15 cellular contexts compared by ENCODE assay signal in genomic region chr3:11629716-11630115, GRCh38. TPM values are rescaled to one million over a fixed set of nuclear protein-coding genes. Genes with fewer than 3 reads are reported as not detected.
DNase-seq lines count a peak whose midpoint lies in the region; ATAC-seq, FAIRE-seq and TF ChIP-seq lines count a peak whose summit lies in the region.
"Had no signal": no experiment of that assay in that cellular context is flagged by ENCODE, and none has a peak within 500 bp of the region (broad histone marks: within the 10 kb centered on the region; RNA-seq: fewer than 3 reads in every experiment).

No MANE protein-coding gene starts in this region.

- peak; percentile 89 for DNase-seq in A172 (ENCODE audit: low spot score)
- DNase-seq in HTR-8/SVneo (ENCODE audit: insufficient read length, low spot score), result peak; percentile 38
- DNase-seq in dedifferentiated amniotic fluid mesenchymal stem cell (ENCODE audit: extremely low spot score), result peak; percentile 64
- no peak for DNase-seq in omental fat pad (ENCODE audit: low spot score)
- DNase-seq in ACHN, result no peak
- no peak for DNase-seq in DMS79 (lab: John Stamatoyannopoulos, UW)
- DNase-seq in effector CD4-positive, alpha-beta T cell, result no peak
- no peak for DNase-seq in SKM-1 (lab: John Stamatoyannopoulos, UW; ENCODE audit: unreplicated experiment)
- DNase-seq: activated CD4-positive, alpha-beta memory T cell treated with anti-CD3 and anti-CD28 coated beads, Interleukin-2, amount 10 ng/mL, durations not matched to agents 7 days and 5 days; NCI-H1417 treated with DMSO at 0.1 percent for 48 hours; NCI-H446 had no signal

- FAIRE-seq in HTR-8/SVneo (lab: Jason Lieb, UNC), result no peak
- FAIRE-seq: A549, islet of Langerhans, TTC549 had no signal

- in situ Hi-C loops in ACHN (cut with HindIII; ENCODE audit: low pct_ligation_motif_present, low pct_unique_long_range_greater_than_20kb, low sequenced_read_pairs), result no loop called here

- TF ChIP-seq CTCF in omental fat pad (IDR thresholded peaks at IDR 0.05), result no peak

- ATAC-seq in omental fat pad (ENCODE audit: low FRiP score), result peak; percentile 46
- ATAC-seq: A549; activated T-helper 17 cell treated with anti-CD3 and anti-CD28 coated beads, Interleukin-2, amount 50 U/mL, for 72 hours had no signal

RNA-seq across cellular contexts. Expression of gene VGLL4, which starts 14.0 kb away (rescaled TPM):
- 51.3 and 63.4 TPM in 2 replicates for total RNA-seq in A172 (2014; rRNA removed; shearing (Covaris generic))
- 10 to 100 TPM; 41.3 to 54.7 (median 49.5) TPM for total RNA-seq in omental fat pad

Comparison
In these comparisons a context has a peak if more than half of its experiments do, and no peak if none do; other contexts are left out.
1. DNase-seq: peak in A172 (single experiment), HTR-8/SVneo (single experiment) and dedifferentiated amniotic fluid mesenchymal stem cell (single experiment); none in omental fat pad (single experiment), ACHN (single experiment), DMS79 (single experiment), effector CD4-positive, alpha-beta T cell (single experiment) and SKM-1 (single experiment).